Comparison of ENCODE assay signal across 8 cellular contexts in the genomic region with DNA sequence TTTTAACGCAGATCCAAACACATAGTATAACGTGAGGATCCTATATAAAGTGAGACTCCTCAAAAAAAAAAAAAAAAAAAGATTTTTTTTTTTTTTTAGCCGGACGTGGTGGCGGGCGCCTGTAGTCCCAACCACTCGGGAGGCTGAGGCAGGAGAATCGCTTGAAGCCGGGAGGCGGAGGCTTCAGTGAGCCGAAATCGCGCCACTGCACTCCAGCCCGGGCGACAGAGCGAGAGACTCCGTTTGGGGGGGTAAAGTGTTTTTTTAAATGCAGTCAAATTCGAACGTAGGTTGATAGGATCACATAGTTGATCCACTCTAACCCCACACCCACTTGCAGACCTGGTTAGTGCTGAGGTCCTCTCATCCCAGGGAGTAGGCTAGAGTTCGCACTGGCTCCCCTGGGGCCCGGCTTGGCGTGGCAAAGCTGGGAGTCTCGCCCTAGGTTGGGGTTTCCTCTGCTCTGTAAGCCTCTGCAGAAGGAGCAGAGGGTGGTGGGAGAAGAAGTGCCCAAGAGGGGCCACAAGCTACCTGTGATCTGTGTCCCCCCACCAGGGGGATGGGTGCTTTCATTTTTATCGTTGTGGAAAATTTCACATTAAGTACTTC. TPM values are rescaled to one million over a fixed set of nuclear protein-coding genes. Genes with fewer than 3 reads are reported as not detected.
A peak's percentile ranks its signal among the peaks of the same experiment; 100 is the strongest.
DNase-seq lines count a peak whose midpoint lies in the region; ATAC-seq and TF ChIP-seq lines count a peak whose summit lies in the region.

No MANE protein-coding gene starts in this region.

- H3K36me3 ChIP-seq in RWPE2 (ENCODE audit: low read depth) (no peaks in the 10 kb centered on the region), fibroblast of lung (ENCODE audit: control insufficient read depth, insufficient read depth, low read length) (peaks cover 2% of the 10 kb centered on the region), prostate gland (no peaks in the 10 kb centered on the region)

- no peak for TF ChIP-seq POLR2A in prostate gland (IDR thresholded peaks at IDR 0.05)

- H3K4me3 ChIP-seq in RWPE2 (ENCODE audit: severe bottlenecking) (peak overlapping the region; percentile 60), fibroblast of lung (replicated peaks in 1 of 4; ENCODE audit: control extremely low read depth in 1 of 4, insufficient read depth in 1 of 4, low read depth in 3 of 4, low read length in 4 of 4) (peak overlapping the region; percentile 68 to 73 (median 71)), prostate gland (peak overlapping the region; percentile 37 to 61)

- no peak for ATAC-seq in RWPE2 (ENCODE audit: low read depth)
- no peak for ATAC-seq in HG03045 (IDR thresholded peaks at IDR 0.05; ENCODE audit: unreplicated experiment)
- no peak for ATAC-seq in GM18517 (IDR thresholded peaks at IDR 0.05; ENCODE audit: unreplicated experiment)

- H2AFZ ChIP-seq in fibroblast of lung (ENCODE audit: low read length) = no peak overlapping the region

- H3K9me3 ChIP-seq in RWPE2 (ENCODE audit: severe bottlenecking) (no peaks in the 10 kb centered on the region), fibroblast of lung (ENCODE audit: control insufficient read depth, insufficient read depth, low read depth, low read length) (no peaks in the 10 kb centered on the region), prostate gland (no peaks in the 10 kb centered on the region)

- TF ChIP-seq CTCF in GM20000 (IDR thresholded peaks at IDR 0.05; ENCODE audit: extremely low read depth, missing control alignments) (no peak), RWPE2 (IDR thresholded peaks at IDR 0.05; ENCODE audit: poor library complexity, severe bottlenecking) (no peak), fibroblast of lung (conservative IDR thresholded peaks at IDR 0.05 in 1 of 2, IDR thresholded peaks at IDR 0.05 in 1 of 2; ENCODE audit: low read depth in 1 of 2, low read length in 2 of 2) (no peak), prostate gland (IDR thresholded peaks at IDR 0.05) (no peak)

- H3K4me2 ChIP-seq in fibroblast of lung (ENCODE audit: extremely low read depth, insufficient read depth, low read length) = peak overlapping the region; percentile 87

- peak overlapping the region; percentile 25 for H3K27ac ChIP-seq in RWPE2 (ENCODE audit: poor library complexity, severe bottlenecking)
- no peak overlapping the region for H3K27ac ChIP-seq in fibroblast of lung (ENCODE audit: insufficient read depth, low read length)
- H3K27ac ChIP-seq in prostate gland = peak overlapping the region; percentile 61 to 78

- H3K9ac ChIP-seq in fibroblast of lung (ENCODE audit: insufficient read depth, low read length) = peak overlapping the region; percentile 67

- DNase-seq in GM20000 (ENCODE audit: low spot score) (peak; percentile 6), RWPE2 (ENCODE audit: low spot score) (no peak), fibroblast of lung (ENCODE audit: low read depth in 2 of 2) (no peak), prostate gland (ENCODE audit: low spot score) (no peak), germinal center (ENCODE audit: low spot score) (no peak), SHP77 treated with DMSO at 0.1 percent for 48 hours (lab: John Stamatoyannopoulos, UW) (no peak)

- H3K27me3 ChIP-seq in RWPE2 (ENCODE audit: insufficient read depth, poor library complexity, severe bottlenecking) = no peaks in the 10 kb centered on the region
- H3K27me3 ChIP-seq in fibroblast of lung (ENCODE audit: control insufficient read depth, insufficient read depth, low read length) = no peaks in the 10 kb centered on the region
- H3K27me3 ChIP-seq in prostate gland (replicated peaks; ENCODE audit: insufficient read depth) = no peaks in the 10 kb centered on the region

- H3K4me1 ChIP-seq in RWPE2 (ENCODE audit: insufficient read depth, poor library complexity, severe bottlenecking) (peaks cover 4% of the 10 kb centered on the region), fibroblast of lung (ENCODE audit: control insufficient read depth, extremely low read depth, insufficient read depth, low read length) (peaks cover 4% of the 10 kb centered on the region), prostate gland (replicated peaks) (no peaks in the 10 kb centered on the region)

- no peaks in the 10 kb centered on the region for H3K79me2 ChIP-seq in fibroblast of lung (ENCODE audit: control insufficient read depth, insufficient read depth, low read length)

- WGBS in prostate gland = 22% methylated on average over 24 of the region's 24 CpGs

- no peaks in the 10 kb centered on the region for H4K20me1 ChIP-seq in fibroblast of lung (ENCODE audit: control insufficient read depth, extremely low read depth, insufficient read depth, low read length)

- intact Hi-C loops in prostate gland (cut with DNase I) = no loop called here

RNA-seq across cellular contexts. Expression of a gene that starts 6.5 kb away (rescaled TPM):
- total RNA-seq in fibroblast of lung = under 0.01 TPM in 1 of 2 replicates, not detected in the other
- not detected in 2 replicates for polyA plus RNA-seq in fibroblast of lung
- not detected in 2 replicates for polyA plus RNA-seq in fibroblast of lung (2012)
- not detected in 2 replicates for polyA minus RNA-seq in fibroblast of lung (ENCODE audit: low replicate concordance)
- 1 to 10 TPM in 1 of 2 donors, under 1 TPM in 1; 0.62 to 7.0 TPM for total RNA-seq in prostate gland

RNA-seq across cellular contexts. Expression of a gene that starts 6.5 kb away (rescaled TPM):
- 16.9 and 18.8 TPM in 2 replicates for total RNA-seq in fibroblast of lung
- 11.7 and 14.6 TPM in 2 replicates for polyA plus RNA-seq in fibroblast of lung
- polyA plus RNA-seq in fibroblast of lung (2012) = 9.6 and 12.0 TPM in 2 replicates
- 12.5 and 19.0 TPM in 2 replicates for polyA minus RNA-seq in fibroblast of lung (ENCODE audit: low replicate concordance)
- total RNA-seq in prostate gland = 10 to 100 TPM; 10.8 to 19.4 TPM

RNA-seq across cellular contexts. Expression of a gene that starts 14.9 kb away (rescaled TPM):
- total RNA-seq in fibroblast of lung (2,126 and 2,800 TPM in 2 replicates), prostate gland (1,000 to 10,000 TPM; 1,184 to 2,289 TPM)
- polyA plus RNA-seq in fibroblast of lung = 1,173 and 1,532 TPM in 2 replicates
- 1,367 and 1,629 TPM in 2 replicates for polyA plus RNA-seq in fibroblast of lung (2012)
- polyA minus RNA-seq in fibroblast of lung (ENCODE audit: low replicate concordance) = 1,823 and 1,849 TPM in 2 replicates

RNA-seq across cellular contexts. Expression of a gene that starts 21.1 kb away (rescaled TPM):
- total RNA-seq in fibroblast of lung (1.5 and 1.8 TPM in 2 replicates), prostate gland (10 to 100 TPM; 12.2 to 15.7 TPM)
- 0.18 and 0.27 TPM in 2 replicates for polyA plus RNA-seq in fibroblast of lung
- 0.90 and 0.92 TPM in 2 replicates for polyA plus RNA-seq in fibroblast of lung (2012)
- 0.35 TPM in 1 of 2 replicates, not detected in the other for polyA minus RNA-seq in fibroblast of lung (ENCODE audit: low replicate concordance)

RNA-seq across cellular contexts. Expression of a gene that starts 38.0 kb away (rescaled TPM):
- total RNA-seq in fibroblast of lung = 9.5 and 14.5 TPM in 2 replicates
- 2.2 and 4.1 TPM in 2 replicates for polyA plus RNA-seq in fibroblast of lung
- 3.4 and 3.9 TPM in 2 replicates for polyA plus RNA-seq in fibroblast of lung (2012)
- 3.1 and 7.0 TPM in 2 replicates for polyA minus RNA-seq in fibroblast of lung (ENCODE audit: low replicate concordance)
- total RNA-seq in prostate gland = 10 to 100 TPM in 1 of 2 donors, 1 to 10 TPM in 1; 8.1 to 12.2 TPM
